17 cellular contexts compared by ENCODE assay signal in the genomic region with DNA sequence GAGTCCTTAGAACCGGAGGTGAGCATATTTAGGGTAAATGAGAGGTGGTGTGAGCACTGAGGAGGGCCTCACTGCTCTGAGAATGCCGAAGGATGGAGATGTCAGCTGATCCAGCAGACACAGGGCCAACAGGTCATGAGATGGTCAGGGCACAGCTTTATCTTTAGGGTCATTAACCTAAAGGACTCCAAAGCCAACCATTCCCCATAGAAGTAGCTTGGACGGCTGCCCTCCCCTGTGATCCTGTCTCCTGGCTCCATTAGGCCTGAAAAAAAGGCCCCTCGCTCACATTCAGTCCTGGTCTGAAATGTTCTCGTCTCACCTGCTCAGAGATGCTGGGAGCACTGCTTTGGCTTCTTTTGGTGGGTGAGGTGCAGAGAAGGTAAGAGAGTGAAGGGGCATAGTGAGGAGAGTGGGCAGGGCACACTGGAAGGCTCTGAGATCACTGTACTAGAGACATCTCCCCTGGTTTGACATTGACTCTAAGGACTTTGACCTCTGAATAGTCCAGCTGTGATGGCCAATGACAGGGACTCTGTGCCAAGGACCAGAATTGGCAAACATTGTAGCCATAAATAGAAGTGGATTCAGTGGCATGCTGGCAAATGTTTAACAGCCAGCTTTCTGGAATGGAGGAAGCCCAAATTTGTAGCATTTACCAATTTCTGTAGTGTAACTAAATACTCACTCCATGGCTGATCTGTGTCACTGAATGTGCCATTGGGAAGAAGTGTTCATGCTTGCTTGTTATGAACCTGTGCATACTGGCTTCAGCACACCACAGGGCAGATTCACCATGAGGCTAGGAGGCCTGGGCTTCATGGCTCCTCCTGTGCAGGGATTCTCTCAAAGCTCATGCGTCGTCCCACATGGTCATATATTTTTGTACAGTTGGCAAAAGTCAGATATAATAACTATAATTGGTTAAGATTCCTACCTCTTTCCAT.
DNase-seq lines count a peak whose midpoint lies in the region; ATAC-seq and TF ChIP-seq lines count a peak whose summit lies in the region.
"Had no signal": no experiment of that assay in that cellular context is flagged by ENCODE, and none has a peak within 500 bp of the region (broad histone marks: within the 10 kb centered on the region; RNA-seq: fewer than 3 reads in every experiment).

No MANE protein-coding gene starts in this region.

- no peaks in the 10 kb centered on the region for H3K27me3 ChIP-seq in adrenal gland
- H3K27me3 ChIP-seq: MG63 had no signal

- TF ChIP-seq CTCF in adrenal gland (IDR thresholded peaks at IDR 0.05), result no peak
- no peak for TF ChIP-seq CTCF in osteocyte (IDR thresholded peaks at IDR 0.05)

- no peaks in the 10 kb centered on the region for H3K4me1 Mint-ChIP-seq in osteocyte (ENCODE audit: unreplicated experiment)

- H3K27me3 Mint-ChIP-seq in osteocyte (ENCODE audit: unreplicated experiment), result peaks cover 8% of the 10 kb centered on the region

- peaks cover 5% of the 10 kb centered on the region in 2 donors for H3K4me1 ChIP-seq in adrenal gland (replicated peaks in 1 of 2)

- H3K27ac Mint-ChIP-seq in osteocyte (ENCODE audit: unreplicated experiment), result no peak overlapping the region

- no peak for TF ChIP-seq POLR2A in adrenal gland (IDR thresholded peaks at IDR 0.05)

- intact Hi-C loops in adrenal gland (cut with DNase I), result no loop called here
- intact Hi-C loops in left colon (cut with DNase I, micrococcal nuclease), result no loop called here

- no peaks in the 10 kb centered on the region for H3K9me3 Mint-ChIP-seq in osteocyte (ENCODE audit: unreplicated experiment)

- DNase-seq in adrenal gland, result peak in 5 of 7 donors; percentile 31 to 74 (median 42)
- DNase-seq in ecto neural progenitor cell (ENCODE audit: low spot score), result peak; percentile 14
- DNase-seq in left colon, result no peak
- DNase-seq in osteocyte (ENCODE audit: extremely low spot score, unreplicated experiment), result peak; percentile 59
- no peak for DNase-seq in hippocampal formation (lab: John Stamatoyannopoulos, UW)
- DNase-seq in kidney tubule cell (ENCODE audit: low spot score), result no peak
- DNase-seq in NCI-H524 treated with DMSO at 0.1 percent for 48 hours (lab: John Stamatoyannopoulos, UW), result no peak
- no peak for DNase-seq in NOMO-1 treated with DMSO at 0.1 percent for 48 hours (lab: John Stamatoyannopoulos, UW; ENCODE audit: unreplicated experiment)
- DNase-seq: DMS 273 treated with DMSO at 0.1 percent for 48 hours, HCEC 1CT, Karpas-422, MG63, NCI-H1092, NCI-H146, NCI-H226, NCI-H526 had no signal

- 79 to 86% (median 81%) methylated on average over 7 of the region's 7 CpGs for WGBS in adrenal gland, 4 donors

- peak; percentile 71 for ATAC-seq in left colon

- H3K9me3 ChIP-seq in adrenal gland (replicated peaks in 1 of 3), result no peaks in the 10 kb centered on the region
- H3K9me3 ChIP-seq: MG63 had no signal

- H3K36me3 Mint-ChIP-seq in osteocyte (ENCODE audit: unreplicated experiment), result no peaks in the 10 kb centered on the region

- H3K27ac ChIP-seq in adrenal gland, result no peak overlapping the region
- H3K27ac ChIP-seq: C4-2B had no signal

- H3K4me3 ChIP-seq in adrenal gland, result no peak overlapping the region
- H3K4me3 ChIP-seq: MG63 had no signal

- no peaks in the 10 kb centered on the region for H3K36me3 ChIP-seq in adrenal gland (replicated peaks in 1 of 2)
- H3K36me3 ChIP-seq: MG63 had no signal

- H3K4me3 Mint-ChIP-seq in osteocyte (ENCODE audit: unreplicated experiment), result no peak overlapping the region

Comparison
In these comparisons a context has a peak if more than half of its experiments do, and no peak if none do; other contexts are left out.
1. DNase-seq: peak in adrenal gland (5 of 7), ecto neural progenitor cell (single experiment) and osteocyte (single experiment); none in left colon (0 of 2), hippocampal formation (0 of 2), kidney tubule cell (single experiment), NCI-H524 treated with DMSO at 0.1 percent for 48 hours (single experiment) and NOMO-1 treated with DMSO at 0.1 percent for 48 hours (single experiment).